Comparison of ENCODE assay signal across 9 cellular contexts in the genomic region with DNA sequence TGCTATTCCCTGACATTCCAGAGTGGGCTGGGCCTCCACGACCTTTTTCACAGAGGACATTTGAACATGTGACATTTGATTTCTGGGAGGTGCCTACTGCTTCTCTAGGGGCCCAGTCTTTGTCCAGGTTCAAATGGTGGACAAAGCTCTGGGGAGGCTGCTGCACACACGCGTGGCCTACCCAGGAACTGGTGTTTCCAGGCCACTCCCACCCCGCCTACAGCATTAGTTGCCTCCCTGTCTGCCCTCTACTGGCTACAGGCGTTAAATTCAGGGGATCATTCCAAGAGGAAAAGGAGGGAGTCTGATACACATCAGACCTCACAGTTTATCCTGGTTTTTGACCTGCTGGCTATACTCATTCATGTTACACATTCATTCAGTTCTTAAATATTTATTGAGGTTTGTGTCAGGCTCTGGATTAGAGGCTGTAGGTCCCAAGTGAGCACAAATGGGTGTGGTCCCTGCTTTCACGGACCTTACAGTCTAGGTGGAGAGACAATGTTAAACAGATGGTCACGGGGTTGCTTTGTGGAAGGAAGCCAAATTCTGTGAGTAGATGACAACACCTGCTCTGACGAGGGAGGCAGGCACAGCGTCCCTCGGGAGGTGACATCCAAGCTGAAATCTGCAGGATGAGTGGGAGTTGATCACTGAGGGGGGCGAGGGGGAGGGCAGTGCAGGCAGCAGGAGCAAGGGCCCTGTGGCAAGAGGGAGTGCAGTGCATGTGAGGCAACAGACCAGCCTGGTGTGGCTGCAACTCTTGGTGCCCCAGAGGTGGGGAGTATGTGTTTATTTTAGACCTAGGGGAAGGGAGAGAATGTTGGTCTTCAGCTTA. TPM values are rescaled to one million over a fixed set of nuclear protein-coding genes. Genes with fewer than 3 reads are reported as not detected.
A peak's percentile ranks its signal among the peaks of the same experiment; 100 is the strongest.
DNase-seq lines count a peak whose midpoint lies in the region; ATAC-seq and TF ChIP-seq lines count a peak whose summit lies in the region.
"Had no signal": no experiment of that assay in that cellular context is flagged by ENCODE, and none has a peak within 500 bp of the region (broad histone marks: within the 10 kb centered on the region; RNA-seq: fewer than 3 reads in every experiment).

No MANE protein-coding gene starts in this region.

- intact Hi-C loops in Right ventricle myocardium superior (cut with DNase I) (no loop called here), sigmoid colon (cut with DNase I) (no loop called here)

- ATAC-seq in GM19025 (IDR thresholded peaks at IDR 0.05; ENCODE audit: low read depth, unreplicated experiment) (peak; percentile 77), HG03342 (IDR thresholded peaks at IDR 0.05; ENCODE audit: unreplicated experiment) (peak; percentile 75), Right ventricle myocardium superior (ENCODE audit: poor library complexity) (peak; percentile 62), HG02970 (IDR thresholded peaks at IDR 0.05; ENCODE audit: low FRiP score, unreplicated experiment) (no peak)
- peak; percentile 75 for ATAC-seq in activated T-helper 17 cell treated with anti-CD3 and anti-CD28 coated beads, Interleukin-2, amount 50 U/mL, for 72 hours (replicated peaks)

- no peaks in the 10 kb centered on the region for H3K27me3 Mint-ChIP-seq in activated T-helper 17 cell treated with anti-CD3 and anti-CD28 coated beads, Interleukin-2, amount 50 U/mL, for 72 hours

- H3K9me3 Mint-ChIP-seq in activated T-helper 17 cell treated with anti-CD3 and anti-CD28 coated beads, Interleukin-2, amount 50 U/mL, for 72 hours: no peaks in the 10 kb centered on the region
- H3K9me3 Mint-ChIP-seq: naive B cell had no signal

- no peak overlapping the region for H3K27ac ChIP-seq in C4-2B
- no peak overlapping the region for H3K27ac ChIP-seq in sigmoid colon

- no peaks in the 10 kb centered on the region for H3K9me3 ChIP-seq in sigmoid colon

- H3K27ac Mint-ChIP-seq in activated T-helper 17 cell treated with anti-CD3 and anti-CD28 coated beads, Interleukin-2, amount 50 U/mL, for 72 hours: no peak overlapping the region

- TF ChIP-seq CTCF in C4-2B (conservative IDR thresholded peaks at IDR 0.05): peak; percentile 87
- TF ChIP-seq CTCF in sigmoid colon (IDR thresholded peaks at IDR 0.05): peak; percentile 21 to 56 (median 52)

- TF ChIP-seq POLR2A in sigmoid colon (IDR thresholded peaks at IDR 0.05): no peak

- TF ChIP-seq EP300 in sigmoid colon (IDR thresholded peaks at IDR 0.05): no peak

- WGBS in sigmoid colon, 2 donors: 28 to 51% methylated on average over 11 of the region's 11 CpGs

- peaks cover 0 to 10% (median 6%) of the 10 kb centered on the region in 4 donors for H3K4me1 ChIP-seq in sigmoid colon

- DNase-seq in NCI-H82 (lab: John Stamatoyannopoulos, UW) (peak; percentile 81), Right ventricle myocardium superior (peak; percentile 76), sigmoid colon (peak; percentile 79)
- DNase-seq: naive B cell had no signal

- no peaks in the 10 kb centered on the region for H3K27me3 ChIP-seq in sigmoid colon

- H3K4me3 ChIP-seq in sigmoid colon: no peak overlapping the region

- peaks cover 4 to 22% (median 6%) of the 10 kb centered on the region in 4 donors for H3K36me3 ChIP-seq in sigmoid colon

- H3K36me3 Mint-ChIP-seq in activated T-helper 17 cell treated with anti-CD3 and anti-CD28 coated beads, Interleukin-2, amount 50 U/mL, for 72 hours (ENCODE audit: low read depth): no peaks in the 10 kb centered on the region
- H3K36me3 Mint-ChIP-seq: naive B cell had no signal

- no peak overlapping the region for H3K4me3 Mint-ChIP-seq in activated T-helper 17 cell treated with anti-CD3 and anti-CD28 coated beads, Interleukin-2, amount 50 U/mL, for 72 hours
- H3K4me3 Mint-ChIP-seq: naive B cell had no signal

- no peaks in the 10 kb centered on the region for H3K4me1 Mint-ChIP-seq in activated T-helper 17 cell treated with anti-CD3 and anti-CD28 coated beads, Interleukin-2, amount 50 U/mL, for 72 hours

RNA-seq across cellular contexts. Expression of a gene that starts 11.8 kb away (rescaled TPM):
- total RNA-seq in activated T-helper 17 cell treated with anti-CD3 and anti-CD28 coated beads, Interleukin-2, amount 50 U/mL, for 72 hours: under 1 TPM; 0.28 to 0.50 TPM
- total RNA-seq in Right ventricle myocardium superior (20.5 TPM), sigmoid colon (10 to 100 TPM in 2 of 4 donors, 1 to 10 TPM in 2; 6.7 to 18.3 (median 11.6) TPM)
- 1 to 10 TPM in 2 of 3 donors, under 1 TPM in 1; 0.23 to 1.8 (median 1.8) TPM for polyA plus RNA-seq in sigmoid colon

Comparison
In these comparisons a context has a peak if more than half of its experiments do, and no peak if none do; other contexts are left out.
1. RNA of a gene that starts 11.8 kb away (total RNA-seq): 20.5 TPM in Right ventricle myocardium superior (single experiment) and 6.7 to 18.3 TPM in sigmoid colon; 0.28 to 0.50 TPM in activated T-helper 17 cell treated with anti-CD3 and anti-CD28 coated beads, Interleukin-2, amount 50 U/mL, for 72 hours; every median in the first group is over 4 times any median in the second.
2. Peak in every context shown above with its lines, with median percentiles within 50 percentile points of each other: DNase-seq.